ENCODE assay signal across 15 cellular contexts in genomic region chr20:1338801-1339200, GRCh38.
"Had no signal": no experiment of that assay in that cellular context is flagged by ENCODE, and none has a peak within 500 bp of the region (broad histone marks: within the 10 kb centered on the region; RNA-seq: fewer than 3 reads in every experiment).

No MANE protein-coding gene starts in this region.

- H3K27me3 Mint-ChIP-seq: activated CD8-positive, alpha-beta memory T cell treated with anti-CD3 and anti-CD28 coated beads, Interleukin-2, amount 10 ng/mL, durations not matched to agents 7 days and 5 days; activated naive CD8-positive, alpha-beta T cell; effector memory CD8-positive, alpha-beta T cell; naive thymus-derived CD8-positive, alpha-beta T cell; T-helper 17 cell had no signal

- H3K36me3 Mint-ChIP-seq: activated naive CD8-positive, alpha-beta T cell; naive thymus-derived CD8-positive, alpha-beta T cell had no signal

- H3K9me3 Mint-ChIP-seq: effector memory CD8-positive, alpha-beta T cell; naive thymus-derived CD8-positive, alpha-beta T cell had no signal

- H3K27me3 ChIP-seq: gastrocnemius medialis, heart left ventricle had no signal

- H3K27ac Mint-ChIP-seq: activated CD8-positive, alpha-beta memory T cell treated with anti-CD3 and anti-CD28 coated beads, Interleukin-2, amount 10 ng/mL, durations not matched to agents 7 days and 5 days; activated naive CD8-positive, alpha-beta T cell; T-helper 17 cell had no signal

- DNase-seq: activated CD4-positive, alpha-beta T cell treated with anti-CD3 and anti-CD28 coated beads, Interleukin-2, amount 50 U/mL, for 48 hours; activated CD8-positive, alpha-beta memory T cell treated with anti-CD3 and anti-CD28 coated beads, Interleukin-2, amount 10 ng/mL, durations not matched to agents 7 days and 5 days; caudate nucleus; effector memory CD8-positive, alpha-beta T cell; gastrocnemius medialis; kidney; mesenchymal stem cell; naive thymus-derived CD8-positive, alpha-beta T cell; stimulated activated CD4-positive, alpha-beta T cell treated with anti-CD3 and anti-CD28 coated beads, Interleukin-1b, Interleukin-23, amount 100 ng/mL, for 48 hours; stimulated activated naive CD8-positive, alpha-beta T cell treated with anti-CD3 and anti-CD28 coated beads, Interleukin-15, Interleukin-2, amounts not matched to agents 100 U/mL and 50 U/mL, for 24 hours; T-helper 17 cell had no signal

- H3K4me3 Mint-ChIP-seq: activated CD8-positive, alpha-beta memory T cell treated with anti-CD3 and anti-CD28 coated beads, Interleukin-2, amount 10 ng/mL, durations not matched to agents 7 days and 5 days; activated naive CD8-positive, alpha-beta T cell; effector memory CD8-positive, alpha-beta T cell; naive thymus-derived CD8-positive, alpha-beta T cell; T-helper 17 cell had no signal

- H3K36me3 ChIP-seq: gastrocnemius medialis, heart left ventricle had no signal

- H3K9me3 ChIP-seq: gastrocnemius medialis, heart left ventricle had no signal

- H3K27ac ChIP-seq: parathyroid adenoma had no signal

- H2AFZ ChIP-seq: parathyroid adenoma had no signal

- FAIRE-seq: kidney had no signal

- H3K9ac ChIP-seq: parathyroid adenoma had no signal

- H3K4me3 ChIP-seq: gastrocnemius medialis, heart left ventricle had no signal

- ATAC-seq: activated CD8-positive, alpha-beta memory T cell treated with anti-CD3 and anti-CD28 coated beads, Interleukin-2, amount 10 ng/mL, durations not matched to agents 7 days and 5 days; effector memory CD8-positive, alpha-beta T cell; gastrocnemius medialis; heart left ventricle; left lobe of liver; naive thymus-derived CD8-positive, alpha-beta T cell; stimulated activated naive CD8-positive, alpha-beta T cell treated with anti-CD3 and anti-CD28 coated beads, Interleukin-15, Interleukin-2, amounts not matched to agents 100 U/mL and 50 U/mL, for 24 hours; T-helper 17 cell had no signal
